8 cellular contexts compared by ENCODE assay signal in the genomic region with DNA sequence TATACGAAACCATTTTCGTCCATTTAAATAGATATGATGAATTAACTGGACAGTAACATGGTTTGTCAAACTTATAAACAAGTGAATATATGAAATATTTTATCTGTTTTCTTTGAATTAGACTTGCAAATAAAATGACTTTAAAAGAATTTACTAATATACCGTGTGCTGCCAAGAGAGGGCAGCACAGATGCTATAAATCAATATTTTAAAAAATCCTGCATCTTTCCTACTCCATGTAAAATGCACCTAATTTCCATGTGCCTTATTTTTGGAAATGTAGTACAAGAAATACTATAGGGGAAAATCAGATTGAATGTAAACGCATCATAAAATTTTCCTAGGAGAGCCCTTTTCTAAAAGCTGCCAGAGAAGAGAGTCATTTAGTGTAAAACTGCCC.
DNase-seq lines count a peak whose midpoint lies in the region; ATAC-seq and TF ChIP-seq lines count a peak whose summit lies in the region.

No MANE protein-coding gene starts in this region.

- no peaks in the 10 kb centered on the region for H3K9me3 ChIP-seq in esophagus muscularis mucosa

- peaks cover 15% of the 10 kb centered on the region for H3K36me3 Mint-ChIP-seq in activated CD4-positive, alpha-beta memory T cell treated with anti-CD3 and anti-CD28 coated beads for 36 hours
- H3K36me3 Mint-ChIP-seq in activated CD4-positive, alpha-beta memory T cell treated with anti-CD3 and anti-CD28 coated beads, Interleukin-2, amount 10 ng/mL, durations not matched to agents 7 days and 5 days (ENCODE audit: low read depth) = peaks cover 29% of the 10 kb centered on the region

- peak overlapping the region; percentile 39 for H3K27ac Mint-ChIP-seq in activated CD4-positive, alpha-beta memory T cell treated with anti-CD3 and anti-CD28 coated beads for 36 hours
- no peak overlapping the region for H3K27ac Mint-ChIP-seq in activated CD4-positive, alpha-beta memory T cell treated with anti-CD3 and anti-CD28 coated beads, Interleukin-2, amount 10 ng/mL, durations not matched to agents 7 days and 5 days

- intact Hi-C loops in activated CD4-positive, alpha-beta memory T cell treated with anti-CD3 and anti-CD28 coated beads for 36 hours (cut with micrococcal nuclease) = loop anchor here (1.0 to 2.0 kb wide), 2 partner anchors 138 to 161 kb away; no protein-coding TSS in a partner anchor
- intact Hi-C loops in esophagus muscularis mucosa (cut with DNase I) = loop anchor here (5.0 kb wide), 1 partner anchor 161 kb away; no protein-coding TSS in a partner anchor

- peaks cover 0 to 13% (median 3%) of the 10 kb centered on the region in 4 donors for H3K36me3 ChIP-seq in esophagus muscularis mucosa

- H3K27me3 Mint-ChIP-seq in activated CD4-positive, alpha-beta memory T cell treated with anti-CD3 and anti-CD28 coated beads for 36 hours = no peaks in the 10 kb centered on the region
- H3K27me3 Mint-ChIP-seq in activated CD4-positive, alpha-beta memory T cell treated with anti-CD3 and anti-CD28 coated beads, Interleukin-2, amount 10 ng/mL, durations not matched to agents 7 days and 5 days = no peaks in the 10 kb centered on the region

- TF ChIP-seq EP300 in esophagus muscularis mucosa (IDR thresholded peaks at IDR 0.05) = no peak

- no peak overlapping the region for H3K4me3 ChIP-seq in esophagus muscularis mucosa

- no peak overlapping the region for H3K4me3 Mint-ChIP-seq in activated CD4-positive, alpha-beta memory T cell treated with anti-CD3 and anti-CD28 coated beads for 36 hours
- H3K4me3 Mint-ChIP-seq in activated CD4-positive, alpha-beta memory T cell treated with anti-CD3 and anti-CD28 coated beads, Interleukin-2, amount 10 ng/mL, durations not matched to agents 7 days and 5 days = no peak overlapping the region

- CTCF ChIA-PET in activated CD4-positive, alpha-beta memory T cell treated with anti-CD3 and anti-CD28 coated beads for 36 hours (lab: Charles Lee) = interaction anchor here (0.6 to 1.7 kb wide), 15 partner anchors 9 to 167 kb away, joined by 3 to 17 read pairs (median 4); no protein-coding TSS in a partner anchor
- CTCF ChIA-PET in activated CD4-positive, alpha-beta memory T cell treated with anti-CD3 and anti-CD28 coated beads, Interleukin-2, amount 10 ng/mL, durations not matched to agents 7 days and 5 days (lab: Charles Lee) = interaction anchor here (0.8 to 2.5 kb wide), 9 partner anchors 27 to 289 kb away, joined by 3 to 15 read pairs (median 3); no protein-coding TSS in a partner anchor

- DNase-seq in activated CD4-positive, alpha-beta memory T cell treated with anti-CD3 and anti-CD28 coated beads for 36 hours = no peak
- DNase-seq in activated CD4-positive, alpha-beta memory T cell treated with anti-CD3 and anti-CD28 coated beads, Interleukin-2, amount 10 ng/mL, durations not matched to agents 7 days and 5 days = no peak
- DNase-seq in NOMO-1 treated with DMSO at 0.1 percent for 48 hours (lab: John Stamatoyannopoulos, UW; ENCODE audit: unreplicated experiment) (peak; percentile 18), esophagus muscularis mucosa (ENCODE audit: extremely low spot score) (no peak), smooth muscle cell of the brain vasculature (ENCODE audit: low read depth, low spot score) (peak; percentile 51), DMS79 (lab: John Stamatoyannopoulos, UW) (no peak)
- no peak for DNase-seq in effector CD8-positive, alpha-beta T cell (lab: John Stamatoyannopoulos, UW)

- POLR2A ChIA-PET in activated CD4-positive, alpha-beta memory T cell treated with anti-CD3 and anti-CD28 coated beads for 36 hours (lab: Charles Lee) = no interaction called here
- POLR2A ChIA-PET in activated CD4-positive, alpha-beta memory T cell treated with anti-CD3 and anti-CD28 coated beads, Interleukin-2, amount 10 ng/mL, durations not matched to agents 7 days and 5 days (lab: Charles Lee) = interaction anchor here (1.0 kb wide), 1 partner anchor 160 kb away, joined by 5 read pairs; no protein-coding TSS in a partner anchor

- no peak overlapping the region for H3K27ac ChIP-seq in esophagus muscularis mucosa (replicated peaks in 1 of 4)

- TF ChIP-seq POLR2A in esophagus muscularis mucosa (IDR thresholded peaks at IDR 0.05; ENCODE audit: low read depth) = no peak

- no peak for ATAC-seq in HG02798 (IDR thresholded peaks at IDR 0.05; ENCODE audit: poor library complexity, unreplicated experiment)

- H3K9me3 Mint-ChIP-seq in activated CD4-positive, alpha-beta memory T cell treated with anti-CD3 and anti-CD28 coated beads for 36 hours = no peaks in the 10 kb centered on the region
- H3K9me3 Mint-ChIP-seq in activated CD4-positive, alpha-beta memory T cell treated with anti-CD3 and anti-CD28 coated beads, Interleukin-2, amount 10 ng/mL, durations not matched to agents 7 days and 5 days = no peaks in the 10 kb centered on the region

- TF ChIP-seq CTCF in esophagus muscularis mucosa (IDR thresholded peaks at IDR 0.05) = peak; percentile 35 to 41 (median 38)

- 51% methylated on average over 4 of the region's 4 CpGs for WGBS in esophagus muscularis mucosa

- H3K27me3 ChIP-seq in esophagus muscularis mucosa = no peaks in the 10 kb centered on the region

- peaks cover 6% of the 10 kb centered on the region for H3K4me1 Mint-ChIP-seq in activated CD4-positive, alpha-beta memory T cell treated with anti-CD3 and anti-CD28 coated beads for 36 hours (ENCODE audit: low read depth)
- no peaks in the 10 kb centered on the region for H3K4me1 Mint-ChIP-seq in activated CD4-positive, alpha-beta memory T cell treated with anti-CD3 and anti-CD28 coated beads, Interleukin-2, amount 10 ng/mL, durations not matched to agents 7 days and 5 days

- no peaks in the 10 kb centered on the region for H3K4me1 ChIP-seq in esophagus muscularis mucosa

Comparison
In these comparisons a context has a peak if more than half of its experiments do, and no peak if none do; other contexts are left out.
1. DNase-seq: peak in NOMO-1 treated with DMSO at 0.1 percent for 48 hours (single experiment) and smooth muscle cell of the brain vasculature (single experiment); none in activated CD4-positive, alpha-beta memory T cell treated with anti-CD3 and anti-CD28 coated beads for 36 hours (single experiment), activated CD4-positive, alpha-beta memory T cell treated with anti-CD3 and anti-CD28 coated beads, Interleukin-2, amount 10 ng/mL, durations not matched to agents 7 days and 5 days (single experiment), esophagus muscularis mucosa (single experiment), DMS79 (single experiment) and effector CD8-positive, alpha-beta T cell (single experiment).